Comparison of ENCODE assay signal across 3 cellular contexts in genomic region chr3:74850381-74850780, GRCh38.
"Had no signal": no experiment of that assay in that cellular context is flagged by ENCODE, and none has a peak within 500 bp of the region (broad histone marks: within the 10 kb centered on the region; RNA-seq: fewer than 3 reads in every experiment).

No MANE protein-coding gene starts in this region.

- DNase-seq: GDM1, GF-D8 had no signal

- ATAC-seq: GM12878 had no signal

- H3K4me3 ChIP-seq: GM12878 had no signal
